ENCODE assay signal across 1 cellular context in genomic region chr7:143431109-143431508, GRCh38.
TF ChIP-seq lines count a peak whose summit lies in the region.

No MANE protein-coding gene starts in this region.

TF ChIP-seq in SK-N-SH treated with all-trans-retinoic acid at 6 μM for 48 hours, 23 proteins besides CTCF, POLR2A, EP300 and RAD21:
- TF ChIP-seq PPARA (CRISPR knock-in tag; IDR thresholded peaks at IDR 0.05; ENCODE audit: borderline replicate concordance) (no peak), ISL1 (CRISPR knock-in tag; IDR thresholded peaks at IDR 0.05) (no peak), ESRRG (CRISPR knock-in tag; IDR thresholded peaks at IDR 0.05) (no peak), ARNTL (CRISPR knock-in tag; IDR thresholded peaks at IDR 0.05; ENCODE audit: borderline replicate concordance, low read depth) (no peak), PATZ1 (CRISPR knock-in tag; IDR thresholded peaks at IDR 0.05; ENCODE audit: borderline replicate concordance) (no peak), SNAI2 (CRISPR knock-in tag; IDR thresholded peaks at IDR 0.05) (no peak), TOX (CRISPR knock-in tag; IDR thresholded peaks at IDR 0.05; ENCODE audit: borderline replicate concordance) (no peak), GLIS3 (CRISPR knock-in tag; IDR thresholded peaks at IDR 0.05) (no peak), CREB5 (CRISPR knock-in tag; IDR thresholded peaks at IDR 0.05; ENCODE audit: low read depth) (no peak), POU6F1 (CRISPR knock-in tag; IDR thresholded peaks at IDR 0.05; ENCODE audit: borderline replicate concordance, low read depth) (no peak), TCF4 (CRISPR knock-in tag; IDR thresholded peaks at IDR 0.05; ENCODE audit: borderline replicate concordance) (no peak), ZFP3 (CRISPR knock-in tag; IDR thresholded peaks at IDR 0.05) (no peak)
